ENCODE assay signal across 1 cellular context in the genomic region with DNA sequence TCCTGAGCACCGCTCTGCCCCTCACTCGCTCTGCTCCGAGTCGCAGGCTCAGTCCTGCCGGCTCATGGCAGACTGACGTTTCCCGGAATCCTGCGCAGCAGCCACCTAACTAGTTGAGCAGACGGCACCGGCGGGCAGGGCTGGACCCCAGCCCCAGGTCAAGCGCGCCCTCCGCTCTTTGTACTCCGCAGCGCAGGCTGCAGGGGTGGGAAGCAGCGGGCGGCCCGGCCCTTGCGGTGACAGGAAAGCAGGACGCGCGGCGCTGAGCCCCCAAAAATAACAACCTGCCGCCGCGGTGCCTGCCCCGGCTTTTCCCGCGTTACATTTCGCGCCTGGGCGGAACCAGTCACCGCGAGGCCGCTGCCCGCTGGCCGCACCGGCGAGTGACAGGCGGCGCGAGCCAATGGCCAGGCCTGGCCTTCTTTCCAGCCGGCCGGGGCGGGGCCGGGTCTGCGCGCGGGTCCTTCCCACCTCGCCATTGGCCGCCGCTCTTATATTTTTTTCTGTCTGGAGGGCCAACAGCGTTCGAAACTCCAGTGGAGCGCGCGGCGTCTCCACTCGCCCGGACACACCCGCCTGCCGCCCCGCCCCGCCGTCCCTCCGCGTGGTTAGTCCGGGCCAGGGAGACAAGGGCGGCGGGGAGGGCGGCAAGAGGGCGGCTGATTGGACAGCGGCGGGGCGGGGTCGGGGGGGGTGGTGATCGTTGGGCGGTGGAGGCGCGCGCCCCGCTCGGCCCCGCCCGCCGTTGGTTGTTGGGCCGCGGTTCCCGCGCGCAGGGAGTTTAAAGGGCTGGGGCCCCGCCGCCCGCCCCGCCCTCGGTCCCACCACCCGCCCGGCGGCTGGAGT.
TF ChIP-seq lines count a peak whose summit lies in the region.

A gene (minus strand): TSS at position 297 of the 846 bp plus-strand sequence. CDS start 338 bp downstream, outside the sequence.

TF ChIP-seq in GM12878, 131 proteins besides CTCF, POLR2A, EP300 and RAD21 (continued from another document and continues in another):
- TF ChIP-seq, protein P1, sequence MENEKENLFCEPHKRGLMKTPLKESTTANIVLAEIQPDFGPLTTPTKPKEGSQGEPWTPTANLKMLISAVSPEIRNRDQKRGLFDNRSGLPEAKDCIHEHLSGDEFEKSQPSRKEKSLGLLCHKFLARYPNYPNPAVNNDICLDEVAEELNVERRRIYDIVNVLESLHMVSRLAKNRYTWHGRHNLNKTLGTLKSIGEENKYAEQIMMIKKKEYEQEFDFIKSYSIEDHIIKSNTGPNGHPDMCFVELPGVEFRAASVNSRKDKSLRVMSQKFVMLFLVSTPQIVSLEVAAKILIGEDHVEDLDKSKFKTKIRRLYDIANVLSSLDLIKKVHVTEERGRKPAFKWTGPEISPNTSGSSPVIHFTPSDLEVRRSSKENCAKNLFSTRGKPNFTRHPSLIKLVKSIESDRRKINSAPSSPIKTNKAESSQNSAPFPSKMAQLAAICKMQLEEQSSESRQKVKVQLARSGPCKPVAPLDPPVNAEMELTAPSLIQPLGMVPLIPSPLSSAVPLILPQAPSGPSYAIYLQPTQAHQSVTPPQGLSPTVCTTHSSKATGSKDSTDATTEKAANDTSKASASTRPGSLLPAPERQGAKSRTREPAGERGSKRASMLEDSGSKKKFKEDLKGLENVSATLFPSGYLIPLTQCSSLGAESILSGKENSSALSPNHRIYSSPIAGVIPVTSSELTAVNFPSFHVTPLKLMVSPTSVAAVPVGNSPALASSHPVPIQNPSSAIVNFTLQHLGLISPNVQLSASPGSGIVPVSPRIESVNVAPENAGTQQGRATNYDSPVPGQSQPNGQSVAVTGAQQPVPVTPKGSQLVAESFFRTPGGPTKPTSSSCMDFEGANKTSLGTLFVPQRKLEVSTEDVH (IDR thresholded peaks at IDR 0.05; ENCODE audit: low read depth, partially characterized antibody): peak; percentile 94
- TF ChIP-seq SMAD1 (IDR thresholded peaks at IDR 0.05; ENCODE audit: low read depth, partially characterized antibody): no peak
- TF ChIP-seq BMI1 (IDR thresholded peaks at IDR 0.05; ENCODE audit: borderline replicate concordance): no peak
- peak; percentile 91 for TF ChIP-seq DPF2 (IDR thresholded peaks at IDR 0.05)
- no peak for TF ChIP-seq EZH2 (IDR thresholded peaks at IDR 0.05; ENCODE audit: borderline replicate concordance, control insufficient read depth, low read depth, low read length)
- TF ChIP-seq ZNF274 (IDR thresholded peaks at IDR 0.05; ENCODE audit: insufficient read depth, insufficient read length): no peak
- TF ChIP-seq RFX5 (IDR thresholded peaks at IDR 0.05; ENCODE audit: low read depth, low read length): peak; percentile 66; the same call in 1 of the 2 replicates
- TF ChIP-seq MYB (IDR thresholded peaks at IDR 0.05; ENCODE audit: borderline replicate concordance, low read depth, low read length): no peak
- TF ChIP-seq, protein P2, sequence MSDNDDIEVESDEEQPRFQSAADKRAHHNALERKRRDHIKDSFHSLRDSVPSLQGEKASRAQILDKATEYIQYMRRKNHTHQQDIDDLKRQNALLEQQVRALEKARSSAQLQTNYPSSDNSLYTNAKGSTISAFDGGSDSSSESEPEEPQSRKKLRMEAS (IDR thresholded peaks at IDR 0.05; ENCODE audit: low read depth, low read length): peak; percentile 70; the same call in 1 of the 2 replicates
- no peak for TF ChIP-seq POLR2AphosphoS2 (IDR thresholded peaks at IDR 0.05; ENCODE audit: low read depth, low read length)
- TF ChIP-seq, protein P3, sequence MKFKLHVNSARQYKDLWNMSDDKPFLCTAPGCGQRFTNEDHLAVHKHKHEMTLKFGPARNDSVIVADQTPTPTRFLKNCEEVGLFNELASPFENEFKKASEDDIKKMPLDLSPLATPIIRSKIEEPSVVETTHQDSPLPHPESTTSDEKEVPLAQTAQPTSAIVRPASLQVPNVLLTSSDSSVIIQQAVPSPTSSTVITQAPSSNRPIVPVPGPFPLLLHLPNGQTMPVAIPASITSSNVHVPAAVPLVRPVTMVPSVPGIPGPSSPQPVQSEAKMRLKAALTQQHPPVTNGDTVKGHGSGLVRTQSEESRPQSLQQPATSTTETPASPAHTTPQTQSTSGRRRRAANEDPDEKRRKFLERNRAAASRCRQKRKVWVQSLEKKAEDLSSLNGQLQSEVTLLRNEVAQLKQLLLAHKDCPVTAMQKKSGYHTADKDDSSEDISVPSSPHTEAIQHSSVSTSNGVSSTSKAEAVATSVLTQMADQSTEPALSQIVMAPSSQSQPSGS (IDR thresholded peaks at IDR 0.05; ENCODE audit: low read length): no peak
- peak; percentile 95 for TF ChIP-seq SP1 (IDR thresholded peaks at IDR 0.05; ENCODE audit: low read depth, low read length)
- TF ChIP-seq ZZZ3 (IDR thresholded peaks at IDR 0.05; ENCODE audit: control insufficient read depth, insufficient read length, low read depth): no peak
- TF ChIP-seq POLR2AphosphoS5 (IDR thresholded peaks at IDR 0.05; ENCODE audit: low read length): peak; percentile 75
- 0 out of 2 replicates have a peak, but pooled peaks have one; percentile 44 for TF ChIP-seq NBN (IDR thresholded peaks at IDR 0.05)
- no peak for TF ChIP-seq YBX1 (IDR thresholded peaks at IDR 0.05)
- TF ChIP-seq SIN3A (IDR thresholded peaks at IDR 0.05; ENCODE audit: low read depth, low read length): peak; percentile 98
- TF ChIP-seq, protein P4, sequence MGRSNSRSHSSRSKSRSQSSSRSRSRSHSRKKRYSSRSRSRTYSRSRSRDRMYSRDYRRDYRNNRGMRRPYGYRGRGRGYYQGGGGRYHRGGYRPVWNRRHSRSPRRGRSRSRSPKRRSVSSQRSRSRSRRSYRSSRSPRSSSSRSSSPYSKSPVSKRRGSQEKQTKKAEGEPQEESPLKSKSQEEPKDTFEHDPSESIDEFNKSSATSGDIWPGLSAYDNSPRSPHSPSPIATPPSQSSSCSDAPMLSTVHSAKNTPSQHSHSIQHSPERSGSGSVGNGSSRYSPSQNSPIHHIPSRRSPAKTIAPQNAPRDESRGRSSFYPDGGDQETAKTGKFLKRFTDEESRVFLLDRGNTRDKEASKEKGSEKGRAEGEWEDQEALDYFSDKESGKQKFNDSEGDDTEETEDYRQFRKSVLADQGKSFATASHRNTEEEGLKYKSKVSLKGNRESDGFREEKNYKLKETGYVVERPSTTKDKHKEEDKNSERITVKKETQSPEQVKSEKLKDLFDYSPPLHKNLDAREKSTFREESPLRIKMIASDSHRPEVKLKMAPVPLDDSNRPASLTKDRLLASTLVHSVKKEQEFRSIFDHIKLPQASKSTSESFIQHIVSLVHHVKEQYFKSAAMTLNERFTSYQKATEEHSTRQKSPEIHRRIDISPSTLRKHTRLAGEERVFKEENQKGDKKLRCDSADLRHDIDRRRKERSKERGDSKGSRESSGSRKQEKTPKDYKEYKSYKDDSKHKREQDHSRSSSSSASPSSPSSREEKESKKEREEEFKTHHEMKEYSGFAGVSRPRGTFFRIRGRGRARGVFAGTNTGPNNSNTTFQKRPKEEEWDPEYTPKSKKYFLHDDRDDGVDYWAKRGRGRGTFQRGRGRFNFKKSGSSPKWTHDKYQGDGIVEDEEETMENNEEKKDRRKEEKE (IDR thresholded peaks at IDR 0.05): no peak
- no peak for TF ChIP-seq NFXL1 (IDR thresholded peaks at IDR 0.05; ENCODE audit: borderline replicate concordance)
- no peak for TF ChIP-seq JUNB (IDR thresholded peaks at IDR 0.05)
- no peak for TF ChIP-seq RBBP5 (conservative IDR thresholded peaks at IDR 0.05)
- peak; percentile 88 for TF ChIP-seq MXI1 (IDR thresholded peaks at IDR 0.05; ENCODE audit: low read depth, low read length)
- no peak; the same call in 1 of the 2 replicates for TF ChIP-seq NR2F1 (conservative IDR thresholded peaks at IDR 0.05)
- 0 out of 2 replicates have a peak, but pooled peaks have one; percentile 58 for TF ChIP-seq ZNF207 (IDR thresholded peaks at IDR 0.05; ENCODE audit: borderline replicate concordance)
- TF ChIP-seq CHD4 (IDR thresholded peaks at IDR 0.05): no peak
- no peak for TF ChIP-seq TCF3 (IDR thresholded peaks at IDR 0.05; ENCODE audit: borderline replicate concordance, insufficient read depth, low read depth, low read length)
- no peak for TF ChIP-seq CBX5 (IDR thresholded peaks at IDR 0.05; ENCODE audit: low read depth)
- TF ChIP-seq ZBED1 (IDR thresholded peaks at IDR 0.05; ENCODE audit: borderline replicate concordance): no peak
- TF ChIP-seq EGR1 (IDR thresholded peaks at IDR 0.05; ENCODE audit: borderline replicate concordance in 1 of 2, low read depth in 2 of 2, low read length in 2 of 2): no peak
- no peak for TF ChIP-seq MEF2B (IDR thresholded peaks at IDR 0.05; ENCODE audit: partially characterized antibody, poor library complexity, severe bottlenecking)
- TF ChIP-seq CREM (IDR thresholded peaks at IDR 0.05; ENCODE audit: low read depth): peak; percentile 35; the same call in 1 of the 2 replicates
- TF ChIP-seq NFIC (IDR thresholded peaks at IDR 0.05; ENCODE audit: low read depth, low read length): no peak
- no peak for TF ChIP-seq ZNF217 (IDR thresholded peaks at IDR 0.05)
- TF ChIP-seq, protein P5, sequence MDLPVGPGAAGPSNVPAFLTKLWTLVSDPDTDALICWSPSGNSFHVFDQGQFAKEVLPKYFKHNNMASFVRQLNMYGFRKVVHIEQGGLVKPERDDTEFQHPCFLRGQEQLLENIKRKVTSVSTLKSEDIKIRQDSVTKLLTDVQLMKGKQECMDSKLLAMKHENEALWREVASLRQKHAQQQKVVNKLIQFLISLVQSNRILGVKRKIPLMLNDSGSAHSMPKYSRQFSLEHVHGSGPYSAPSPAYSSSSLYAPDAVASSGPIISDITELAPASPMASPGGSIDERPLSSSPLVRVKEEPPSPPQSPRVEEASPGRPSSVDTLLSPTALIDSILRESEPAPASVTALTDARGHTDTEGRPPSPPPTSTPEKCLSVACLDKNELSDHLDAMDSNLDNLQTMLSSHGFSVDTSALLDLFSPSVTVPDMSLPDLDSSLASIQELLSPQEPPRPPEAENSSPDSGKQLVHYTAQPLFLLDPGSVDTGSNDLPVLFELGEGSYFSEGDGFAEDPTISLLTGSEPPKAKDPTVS (IDR thresholded peaks at IDR 0.05; ENCODE audit: low read depth, low read length): no peak
- TF ChIP-seq SREBF2 (IDR thresholded peaks at IDR 0.05; ENCODE audit: low read length): no peak
- no peak for TF ChIP-seq TARDBP (IDR thresholded peaks at IDR 0.05; ENCODE audit: borderline replicate concordance)
- TF ChIP-seq, protein P6, sequence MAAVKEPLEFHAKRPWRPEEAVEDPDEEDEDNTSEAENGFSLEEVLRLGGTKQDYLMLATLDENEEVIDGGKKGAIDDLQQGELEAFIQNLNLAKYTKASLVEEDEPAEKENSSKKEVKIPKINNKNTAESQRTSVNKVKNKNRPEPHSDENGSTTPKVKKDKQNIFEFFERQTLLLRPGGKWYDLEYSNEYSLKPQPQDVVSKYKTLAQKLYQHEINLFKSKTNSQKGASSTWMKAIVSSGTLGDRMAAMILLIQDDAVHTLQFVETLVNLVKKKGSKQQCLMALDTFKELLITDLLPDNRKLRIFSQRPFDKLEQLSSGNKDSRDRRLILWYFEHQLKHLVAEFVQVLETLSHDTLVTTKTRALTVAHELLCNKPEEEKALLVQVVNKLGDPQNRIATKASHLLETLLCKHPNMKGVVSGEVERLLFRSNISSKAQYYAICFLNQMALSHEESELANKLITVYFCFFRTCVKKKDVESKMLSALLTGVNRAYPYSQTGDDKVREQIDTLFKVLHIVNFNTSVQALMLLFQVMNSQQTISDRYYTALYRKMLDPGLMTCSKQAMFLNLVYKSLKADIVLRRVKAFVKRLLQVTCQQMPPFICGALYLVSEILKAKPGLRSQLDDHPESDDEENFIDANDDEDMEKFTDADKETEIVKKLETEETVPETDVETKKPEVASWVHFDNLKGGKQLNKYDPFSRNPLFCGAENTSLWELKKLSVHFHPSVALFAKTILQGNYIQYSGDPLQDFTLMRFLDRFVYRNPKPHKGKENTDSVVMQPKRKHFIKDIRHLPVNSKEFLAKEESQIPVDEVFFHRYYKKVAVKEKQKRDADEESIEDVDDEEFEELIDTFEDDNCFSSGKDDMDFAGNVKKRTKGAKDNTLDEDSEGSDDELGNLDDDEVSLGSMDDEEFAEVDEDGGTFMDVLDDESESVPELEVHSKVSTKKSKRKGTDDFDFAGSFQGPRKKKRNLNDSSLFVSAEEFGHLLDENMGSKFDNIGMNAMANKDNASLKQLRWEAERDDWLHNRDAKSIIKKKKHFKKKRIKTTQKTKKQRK (IDR thresholded peaks at IDR 0.05; ENCODE audit: low read depth, low read length): no peak
- TF ChIP-seq, protein P7, sequence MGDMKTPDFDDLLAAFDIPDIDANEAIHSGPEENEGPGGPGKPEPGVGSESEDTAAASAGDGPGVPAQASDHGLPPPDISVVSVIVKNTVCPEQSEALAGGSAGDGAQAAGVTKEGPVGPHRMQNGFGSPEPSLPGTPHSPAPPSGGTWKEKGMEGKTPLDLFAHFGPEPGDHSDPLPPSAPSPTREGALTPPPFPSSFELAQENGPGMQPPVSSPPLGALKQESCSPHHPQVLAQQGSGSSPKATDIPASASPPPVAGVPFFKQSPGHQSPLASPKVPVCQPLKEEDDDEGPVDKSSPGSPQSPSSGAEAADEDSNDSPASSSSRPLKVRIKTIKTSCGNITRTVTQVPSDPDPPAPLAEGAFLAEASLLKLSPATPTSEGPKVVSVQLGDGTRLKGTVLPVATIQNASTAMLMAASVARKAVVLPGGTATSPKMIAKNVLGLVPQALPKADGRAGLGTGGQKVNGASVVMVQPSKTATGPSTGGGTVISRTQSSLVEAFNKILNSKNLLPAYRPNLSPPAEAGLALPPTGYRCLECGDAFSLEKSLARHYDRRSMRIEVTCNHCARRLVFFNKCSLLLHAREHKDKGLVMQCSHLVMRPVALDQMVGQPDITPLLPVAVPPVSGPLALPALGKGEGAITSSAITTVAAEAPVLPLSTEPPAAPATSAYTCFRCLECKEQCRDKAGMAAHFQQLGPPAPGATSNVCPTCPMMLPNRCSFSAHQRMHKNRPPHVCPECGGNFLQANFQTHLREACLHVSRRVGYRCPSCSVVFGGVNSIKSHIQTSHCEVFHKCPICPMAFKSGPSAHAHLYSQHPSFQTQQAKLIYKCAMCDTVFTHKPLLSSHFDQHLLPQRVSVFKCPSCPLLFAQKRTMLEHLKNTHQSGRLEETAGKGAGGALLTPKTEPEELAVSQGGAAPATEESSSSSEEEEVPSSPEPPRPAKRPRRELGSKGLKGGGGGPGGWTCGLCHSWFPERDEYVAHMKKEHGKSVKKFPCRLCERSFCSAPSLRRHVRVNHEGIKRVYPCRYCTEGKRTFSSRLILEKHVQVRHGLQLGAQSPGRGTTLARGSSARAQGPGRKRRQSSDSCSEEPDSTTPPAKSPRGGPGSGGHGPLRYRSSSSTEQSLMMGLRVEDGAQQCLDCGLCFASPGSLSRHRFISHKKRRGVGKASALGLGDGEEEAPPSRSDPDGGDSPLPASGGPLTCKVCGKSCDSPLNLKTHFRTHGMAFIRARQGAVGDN (IDR thresholded peaks at IDR 0.05): no peak
- TF ChIP-seq TCF12 (IDR thresholded peaks at IDR 0.05; ENCODE audit: low read depth, low read length): no peak
- no peak for TF ChIP-seq CEBPB (IDR thresholded peaks at IDR 0.05; ENCODE audit: borderline replicate concordance in 1 of 2, low read depth in 2 of 2, low read length in 2 of 2)
- TF ChIP-seq NR2C2 (IDR thresholded peaks at IDR 0.05; ENCODE audit: borderline replicate concordance, control insufficient read depth, insufficient read length, low read depth): no peak
- peak; percentile 16; the same call in 1 of the 2 replicates for TF ChIP-seq NFYA (IDR thresholded peaks at IDR 0.05; ENCODE audit: borderline replicate concordance, low read depth, low read length)
- no peak for TF ChIP-seq PML (IDR thresholded peaks at IDR 0.05; ENCODE audit: low read length)
